8 cellular contexts compared by ENCODE assay signal in the genomic region with DNA sequence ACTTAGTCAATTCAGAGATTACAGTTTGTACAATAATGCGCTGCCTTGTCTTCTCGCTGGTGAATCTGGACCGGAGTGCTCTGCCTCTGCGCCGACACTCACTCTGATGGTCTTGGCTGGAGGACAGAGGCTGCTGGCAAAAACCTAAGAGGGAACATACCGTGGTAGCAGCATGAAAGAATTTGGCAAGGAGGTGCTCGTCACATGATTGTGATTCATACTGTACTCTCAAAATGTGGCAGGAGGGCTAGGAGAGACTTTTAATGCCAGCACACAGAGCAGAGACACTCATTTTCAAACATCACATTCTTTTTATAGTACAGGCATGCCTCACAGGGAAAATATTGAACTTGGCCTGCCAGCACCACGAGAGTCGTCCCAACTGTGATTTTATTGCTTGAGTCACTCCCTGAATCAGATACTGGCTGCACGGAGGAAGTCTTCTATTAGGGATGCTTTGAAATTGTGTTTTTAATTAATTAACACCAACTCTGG.
DNase-seq lines count a peak whose midpoint lies in the region; ATAC-seq and TF ChIP-seq lines count a peak whose summit lies in the region.

No MANE protein-coding gene starts in this region.

- H3K27ac Mint-ChIP-seq in neural progenitor cell, result peak overlapping the region; percentile 44
- H3K27ac Mint-ChIP-seq in activated T-helper 1 cell treated with anti-CD3 and anti-CD28 coated beads, Interleukin-12 subunit alpha, Interleukin-12 subunit beta, Interleukin-2, Interleukin-4 antibody, amounts not matched to agents 30 ng/mL and 10 ng/mL and 1 ng/mL, durations not matched to agents 14 hours and 24 hours and 36 hours, result no peak overlapping the region

- H3K27me3 ChIP-seq in PC-3 (ENCODE audit: low read length) (no peaks in the 10 kb centered on the region), esophagus muscularis mucosa (no peaks in the 10 kb centered on the region), neural progenitor cell (no peaks in the 10 kb centered on the region)

- peaks cover 11% of the 10 kb centered on the region for H3K36me3 Mint-ChIP-seq in neural progenitor cell
- H3K36me3 Mint-ChIP-seq in activated T-helper 1 cell treated with anti-CD3 and anti-CD28 coated beads, Interleukin-12 subunit alpha, Interleukin-12 subunit beta, Interleukin-2, Interleukin-4 antibody, amounts not matched to agents 30 ng/mL and 10 ng/mL and 1 ng/mL, durations not matched to agents 14 hours and 24 hours and 36 hours (ENCODE audit: low read depth), result no peaks in the 10 kb centered on the region

- TF ChIP-seq POLR2A in esophagus muscularis mucosa (IDR thresholded peaks at IDR 0.05; ENCODE audit: low read depth), result no peak

- peaks cover 43% of the 10 kb centered on the region for H3F3A ChIP-seq in PC-3 (ENCODE audit: low read length, unreplicated experiment)
- H3F3A ChIP-seq in neural progenitor cell (ENCODE audit: low read depth), result peaks cover 32% of the 10 kb centered on the region

- peak; percentile 74 for ATAC-seq in PC-3
- no peak for ATAC-seq in GM19035 (IDR thresholded peaks at IDR 0.05; ENCODE audit: unreplicated experiment)
- no peak for ATAC-seq in GM21381 (IDR thresholded peaks at IDR 0.05; ENCODE audit: unreplicated experiment)

- peaks cover 2% of the 10 kb centered on the region for H3K27me3 Mint-ChIP-seq in neural progenitor cell (ENCODE audit: insufficient read depth, low read depth)
- peaks cover 3% of the 10 kb centered on the region for H3K27me3 Mint-ChIP-seq in activated T-helper 1 cell treated with anti-CD3 and anti-CD28 coated beads, Interleukin-12 subunit alpha, Interleukin-12 subunit beta, Interleukin-2, Interleukin-4 antibody, amounts not matched to agents 30 ng/mL and 10 ng/mL and 1 ng/mL, durations not matched to agents 14 hours and 24 hours and 36 hours (ENCODE audit: insufficient read depth)

- H3K4me1 ChIP-seq in PC-3 (ENCODE audit: insufficient read depth, low read length) (peaks cover 81% of the 10 kb centered on the region), esophagus muscularis mucosa (peaks cover 16 to 23% (median 21%) of the 10 kb centered on the region in 4 donors), neural progenitor cell (peaks cover 58% of the 10 kb centered on the region)

- no peaks in the 10 kb centered on the region for H3K9me3 ChIP-seq in PC-3 (ENCODE audit: low read length)
- H3K9me3 ChIP-seq in esophagus muscularis mucosa, result no peaks in the 10 kb centered on the region
- no peaks in the 10 kb centered on the region for H3K9me3 ChIP-seq in neural progenitor cell (ENCODE audit: low read depth)

- H3K4me3 Mint-ChIP-seq in neural progenitor cell, result no peak overlapping the region
- no peak overlapping the region for H3K4me3 Mint-ChIP-seq in activated T-helper 1 cell treated with anti-CD3 and anti-CD28 coated beads, Interleukin-12 subunit alpha, Interleukin-12 subunit beta, Interleukin-2, Interleukin-4 antibody, amounts not matched to agents 30 ng/mL and 10 ng/mL and 1 ng/mL, durations not matched to agents 14 hours and 24 hours and 36 hours

- no peak overlapping the region for H2AFZ ChIP-seq in PC-3 (ENCODE audit: low read length)
- H2AFZ ChIP-seq in neural progenitor cell (replicated peaks), result no peak overlapping the region

- peak overlapping the region; percentile 81 for H3K9ac ChIP-seq in PC-3 (ENCODE audit: low read length)
- H3K9ac ChIP-seq in neural progenitor cell, result no peak overlapping the region

- H3K4me1 Mint-ChIP-seq in neural progenitor cell, result peaks cover 54% of the 10 kb centered on the region
- H3K4me1 Mint-ChIP-seq in activated T-helper 1 cell treated with anti-CD3 and anti-CD28 coated beads, Interleukin-12 subunit alpha, Interleukin-12 subunit beta, Interleukin-2, Interleukin-4 antibody, amounts not matched to agents 30 ng/mL and 10 ng/mL and 1 ng/mL, durations not matched to agents 14 hours and 24 hours and 36 hours (ENCODE audit: low read depth), result no peaks in the 10 kb centered on the region

- no peaks in the 10 kb centered on the region for H3K9me3 Mint-ChIP-seq in neural progenitor cell
- no peaks in the 10 kb centered on the region for H3K9me3 Mint-ChIP-seq in activated T-helper 1 cell treated with anti-CD3 and anti-CD28 coated beads, Interleukin-12 subunit alpha, Interleukin-12 subunit beta, Interleukin-2, Interleukin-4 antibody, amounts not matched to agents 30 ng/mL and 10 ng/mL and 1 ng/mL, durations not matched to agents 14 hours and 24 hours and 36 hours

- H3K79me2 ChIP-seq in PC-3 (ENCODE audit: low read length), result peaks cover 88% of the 10 kb centered on the region
- peaks cover 45% of the 10 kb centered on the region for H3K79me2 ChIP-seq in neural progenitor cell (ENCODE audit: low read depth)

- CTCF ChIA-PET in PC-3 (lab: Charles Lee), result no interaction called here

- H3K4me3 ChIP-seq in AG09309 (ENCODE audit: control insufficient read depth, low read depth, low read length), result peak overlapping the region; percentile 9; the same call in 1 of the 2 replicates
- peak overlapping the region; percentile 36; the same call in 1 of the 2 replicates for H3K4me3 ChIP-seq in PC-3 (ENCODE audit: low read length)
- peak overlapping the region in 1 of 4 donors; percentile 5 for H3K4me3 ChIP-seq in esophagus muscularis mucosa
- no peak overlapping the region for H3K4me3 ChIP-seq in neural progenitor cell

- TF ChIP-seq EP300 in esophagus muscularis mucosa (IDR thresholded peaks at IDR 0.05), result no peak

- POLR2A ChIA-PET in PC-3 (lab: Charles Lee; ENCODE audit: unreplicated experiment), result no interaction called here

- H3K27ac ChIP-seq in PC-3 (ENCODE audit: low read length) (peak overlapping the region; percentile 95), esophagus muscularis mucosa (replicated peaks in 1 of 4) (peak overlapping the region; percentile 34 to 70 (median 56)), neural progenitor cell (peak overlapping the region; percentile 99)

- BruUV-seq in PC-3 (replicated peaks; lab: Mats Ljungman, UMichigan), result no TSS peak

- 12% methylated on average over 10 of the region's 10 CpGs for WGBS in esophagus muscularis mucosa

- H3K4me2 ChIP-seq in PC-3 (ENCODE audit: low read length) (peak overlapping the region; percentile 70), neural progenitor cell (no peak overlapping the region)

- H3K9me2 ChIP-seq in PC-3 (replicated peaks; ENCODE audit: low read length), result no peaks in the 10 kb centered on the region

- H3K36me3 ChIP-seq in PC-3 (ENCODE audit: low read depth, low read length), result peaks cover 18% of the 10 kb centered on the region; the same call in 1 of the 2 replicates
- no peaks in the 10 kb centered on the region for H3K36me3 ChIP-seq in esophagus muscularis mucosa
- H3K36me3 ChIP-seq in neural progenitor cell, result no peaks in the 10 kb centered on the region

- DNase-seq in AG09309 (ENCODE audit: low read depth) (peak; percentile 99), PC-3 (peak; percentile 97), esophagus muscularis mucosa (ENCODE audit: extremely low spot score) (no peak), neural progenitor cell (ENCODE audit: low spot score) (no peak), mesenteric fat pad (ENCODE audit: low spot score) (no peak)
- DNase-seq in activated T-helper 1 cell treated with anti-CD3 and anti-CD28 coated beads, Interleukin-12 subunit alpha, Interleukin-12 subunit beta, Interleukin-2, Interleukin-4 antibody, amounts not matched to agents 30 ng/mL and 10 ng/mL and 1 ng/mL, durations not matched to agents 14 hours and 24 hours and 36 hours (ENCODE audit: low spot score), result no peak

- H4K20me1 ChIP-seq in PC-3 (ENCODE audit: low read length), result peaks cover 68% of the 10 kb centered on the region
- H4K20me1 ChIP-seq in neural progenitor cell (ENCODE audit: low read depth), result no peaks in the 10 kb centered on the region

- intact Hi-C loops in PC-3 (cut with micrococcal nuclease) (loop anchor here (1.0 to 5.0 kb wide), 4 partner anchors 56 to 290 kb away; no protein-coding TSS in a partner anchor), esophagus muscularis mucosa (cut with DNase I) (loop anchor here (5.0 kb wide), 1 partner anchor 65 kb away; no protein-coding TSS in a partner anchor)
- intact Hi-C loops in activated T-helper 1 cell treated with anti-CD3 and anti-CD28 coated beads, Interleukin-12 subunit alpha, Interleukin-12 subunit beta, Interleukin-2, Interleukin-4 antibody, amounts not matched to agents 30 ng/mL and 10 ng/mL and 1 ng/mL, durations not matched to agents 14 hours and 24 hours and 36 hours (cut with micrococcal nuclease), result no loop called here

- TF ChIP-seq CTCF in AG09309 (IDR thresholded peaks at IDR 0.05; ENCODE audit: control insufficient read depth, insufficient read depth, low read depth, low read length, missing control alignments) (no peak), PC-3 (conservative IDR thresholded peaks at IDR 0.05; ENCODE audit: low read depth, low read length) (no peak), esophagus muscularis mucosa (IDR thresholded peaks at IDR 0.05) (no peak), neural progenitor cell (IDR thresholded peaks at IDR 0.05) (no peak)

Comparison
In these comparisons a context has a peak if more than half of its experiments do, and no peak if none do; other contexts are left out.
1. DNase-seq: peak in AG09309 (single experiment) and PC-3 (single experiment); none in esophagus muscularis mucosa (single experiment), neural progenitor cell (single experiment), activated T-helper 1 cell treated with anti-CD3 and anti-CD28 coated beads, Interleukin-12 subunit alpha, Interleukin-12 subunit beta, Interleukin-2, Interleukin-4 antibody, amounts not matched to agents 30 ng/mL and 10 ng/mL and 1 ng/mL, durations not matched to agents 14 hours and 24 hours and 36 hours (single experiment) and mesenteric fat pad (single experiment).
2. Peak in every context shown above with its lines, with median percentiles within 50 percentile points of each other: H3K27ac ChIP-seq.